ENCODE assay signal across 6 cellular contexts in genomic region chr16:1941924-1942809, GRCh38. TPM values are rescaled to one million over a fixed set of nuclear protein-coding genes. Genes with fewer than 3 reads are reported as not detected.
DNase-seq lines count a peak whose midpoint lies in the region; ATAC-seq and TF ChIP-seq lines count a peak whose summit lies in the region.

No MANE protein-coding gene starts in this region.

- H3K36me3 Mint-ChIP-seq in activated CD4-positive, alpha-beta memory T cell treated with anti-CD3 and anti-CD28 coated beads, Interleukin-2, amount 10 ng/mL, durations not matched to agents 7 days and 5 days (ENCODE audit: low read depth): peaks cover 8% of the 10 kb centered on the region

- H3K4me3 Mint-ChIP-seq in activated CD4-positive, alpha-beta memory T cell treated with anti-CD3 and anti-CD28 coated beads, Interleukin-2, amount 10 ng/mL, durations not matched to agents 7 days and 5 days: peak overlapping the region; percentile 84

- H3K9me3 ChIP-seq in right lobe of liver: no peaks in the 10 kb centered on the region

- intact Hi-C loops in right lobe of liver (cut with DNase I): no loop called here

- peaks cover 27% of the 10 kb centered on the region for H3K4me1 Mint-ChIP-seq in activated CD4-positive, alpha-beta memory T cell treated with anti-CD3 and anti-CD28 coated beads, Interleukin-2, amount 10 ng/mL, durations not matched to agents 7 days and 5 days

- no peaks in the 10 kb centered on the region for H3K27me3 Mint-ChIP-seq in activated CD4-positive, alpha-beta memory T cell treated with anti-CD3 and anti-CD28 coated beads, Interleukin-2, amount 10 ng/mL, durations not matched to agents 7 days and 5 days

- H3K4me1 ChIP-seq in right lobe of liver: peaks cover 0 to 48% (median 16%) of the 10 kb centered on the region in 4 donors

- peak overlapping the region; percentile 66 to 85 (median 73) for H3K27ac ChIP-seq in right lobe of liver

- ATAC-seq in right lobe of liver: peak in 3 of 4 donors; percentile 2 to 11 (median 3)

- TF ChIP-seq CTCF in GM12865 (IDR thresholded peaks at IDR 0.05; ENCODE audit: insufficient read depth, low read depth, low read length, missing control alignments) (no peak), right lobe of liver (IDR thresholded peaks at IDR 0.05) (no peak)

- DNase-seq in GM12865 (ENCODE audit: low read depth) (no peak), right lobe of liver (peak in 1 of 3 donors; percentile 69), NCI-H146 treated with DMSO at 0.1 percent for 48 hours (lab: John Stamatoyannopoulos, UW; ENCODE audit: unreplicated experiment) (no peak), dermis blood vessel endothelial cell (no peak), COR-L47 (lab: John Stamatoyannopoulos, UW) (no peak)
- peak; percentile 29 for DNase-seq in activated CD4-positive, alpha-beta memory T cell treated with anti-CD3 and anti-CD28 coated beads, Interleukin-2, amount 10 ng/mL, durations not matched to agents 7 days and 5 days

- TF ChIP-seq POLR2A in right lobe of liver (IDR thresholded peaks at IDR 0.05): no peak

- no peaks in the 10 kb centered on the region for H3K9me3 Mint-ChIP-seq in activated CD4-positive, alpha-beta memory T cell treated with anti-CD3 and anti-CD28 coated beads, Interleukin-2, amount 10 ng/mL, durations not matched to agents 7 days and 5 days

- peak overlapping the region; percentile 82 for H3K4me3 ChIP-seq in GM12865 (ENCODE audit: low read depth, low read length)
- H3K4me3 ChIP-seq in right lobe of liver: peak overlapping the region; percentile 75 to 83 (median 79)

- POLR2A ChIA-PET in activated CD4-positive, alpha-beta memory T cell treated with anti-CD3 and anti-CD28 coated beads, Interleukin-2, amount 10 ng/mL, durations not matched to agents 7 days and 5 days (lab: Charles Lee): interaction anchor here (0.8 to 3.3 kb wide), 4 partner anchors 11 to 29 kb away, joined by 3 to 15 read pairs (median 10); partner anchors contain the start of genes RPL3L, RPS2 and TBL3

- H3K36me3 ChIP-seq in right lobe of liver: peaks cover 0 to 35% (median 13%) of the 10 kb centered on the region in 4 donors

- H3K27me3 ChIP-seq in right lobe of liver: no peaks in the 10 kb centered on the region

- WGBS in right lobe of liver (ENCODE audit: insufficient coverage, low coverage, low lambda C conversion rate, missing lambda C conversion rate): 3% methylated on average over 9 of the region's 17 CpGs

- peak overlapping the region; percentile 70 for H3K27ac Mint-ChIP-seq in activated CD4-positive, alpha-beta memory T cell treated with anti-CD3 and anti-CD28 coated beads, Interleukin-2, amount 10 ng/mL, durations not matched to agents 7 days and 5 days

- CTCF ChIA-PET in activated CD4-positive, alpha-beta memory T cell treated with anti-CD3 and anti-CD28 coated beads, Interleukin-2, amount 10 ng/mL, durations not matched to agents 7 days and 5 days (lab: Charles Lee): interaction anchor here (1.9 kb wide), 1 partner anchor 23 kb away, joined by 10 read pairs; the partner anchor contains the start of gene RPS2

RNA-seq across cellular contexts. Expression of gene MSRB1, which starts 0.8 kb away (rescaled TPM):
- total RNA-seq in activated CD4-positive, alpha-beta memory T cell treated with anti-CD3 and anti-CD28 coated beads, Interleukin-2, amount 10 ng/mL, durations not matched to agents 7 days and 5 days: 10 to 100 TPM; 17.9 TPM
- total RNA-seq in right lobe of liver: 100 to 1,000 TPM in 3 of 6 experiments, 10 to 100 TPM in 3; 63.4 to 121 (median 98.5) TPM
- 6.6 and 8.1 TPM in 2 replicates for total RNA-seq in dermis blood vessel endothelial cell

RNA-seq across cellular contexts. Expression of gene RPL3L, which starts 12.3 kb away (rescaled TPM):
- total RNA-seq in activated CD4-positive, alpha-beta memory T cell treated with anti-CD3 and anti-CD28 coated beads, Interleukin-2, amount 10 ng/mL, durations not matched to agents 7 days and 5 days: not detected
- total RNA-seq in right lobe of liver (under 1 TPM in 1 of 6 experiments, not detected in 5; 0.12 TPM), dermis blood vessel endothelial cell (not detected in 2 replicates)

RNA-seq across cellular contexts. Expression of gene NDUFB10, which starts 17.2 kb away (rescaled TPM):
- total RNA-seq in activated CD4-positive, alpha-beta memory T cell treated with anti-CD3 and anti-CD28 coated beads, Interleukin-2, amount 10 ng/mL, durations not matched to agents 7 days and 5 days: 100 to 1,000 TPM; 131 to 138 TPM
- total RNA-seq in right lobe of liver (100 to 1,000 TPM in 2 of 6 experiments, 10 to 100 TPM in 4; 68.7 to 210 (median 81.2) TPM), dermis blood vessel endothelial cell (107 and 149 TPM in 2 replicates)

RNA-seq across cellular contexts. Expression of gene RPS2, which starts 22.5 kb away (rescaled TPM):
- 1,000 to 10,000 TPM; 2,364 to 2,405 TPM for total RNA-seq in activated CD4-positive, alpha-beta memory T cell treated with anti-CD3 and anti-CD28 coated beads, Interleukin-2, amount 10 ng/mL, durations not matched to agents 7 days and 5 days
- total RNA-seq in right lobe of liver (1,000 to 10,000 TPM in 1 of 6 experiments, 100 to 1,000 TPM in 5; 451 to 1,052 (median 541) TPM), dermis blood vessel endothelial cell (1,669 and 1,784 TPM in 2 replicates)

RNA-seq across cellular contexts. Expression of gene HS3ST6, which starts 24.0 kb away (rescaled TPM):
- not detected for total RNA-seq in activated CD4-positive, alpha-beta memory T cell treated with anti-CD3 and anti-CD28 coated beads, Interleukin-2, amount 10 ng/mL, durations not matched to agents 7 days and 5 days
- total RNA-seq in right lobe of liver (not detected), dermis blood vessel endothelial cell (not detected in 2 replicates)
